Comparison of ENCODE assay signal across 8 cellular contexts in the genomic region with DNA sequence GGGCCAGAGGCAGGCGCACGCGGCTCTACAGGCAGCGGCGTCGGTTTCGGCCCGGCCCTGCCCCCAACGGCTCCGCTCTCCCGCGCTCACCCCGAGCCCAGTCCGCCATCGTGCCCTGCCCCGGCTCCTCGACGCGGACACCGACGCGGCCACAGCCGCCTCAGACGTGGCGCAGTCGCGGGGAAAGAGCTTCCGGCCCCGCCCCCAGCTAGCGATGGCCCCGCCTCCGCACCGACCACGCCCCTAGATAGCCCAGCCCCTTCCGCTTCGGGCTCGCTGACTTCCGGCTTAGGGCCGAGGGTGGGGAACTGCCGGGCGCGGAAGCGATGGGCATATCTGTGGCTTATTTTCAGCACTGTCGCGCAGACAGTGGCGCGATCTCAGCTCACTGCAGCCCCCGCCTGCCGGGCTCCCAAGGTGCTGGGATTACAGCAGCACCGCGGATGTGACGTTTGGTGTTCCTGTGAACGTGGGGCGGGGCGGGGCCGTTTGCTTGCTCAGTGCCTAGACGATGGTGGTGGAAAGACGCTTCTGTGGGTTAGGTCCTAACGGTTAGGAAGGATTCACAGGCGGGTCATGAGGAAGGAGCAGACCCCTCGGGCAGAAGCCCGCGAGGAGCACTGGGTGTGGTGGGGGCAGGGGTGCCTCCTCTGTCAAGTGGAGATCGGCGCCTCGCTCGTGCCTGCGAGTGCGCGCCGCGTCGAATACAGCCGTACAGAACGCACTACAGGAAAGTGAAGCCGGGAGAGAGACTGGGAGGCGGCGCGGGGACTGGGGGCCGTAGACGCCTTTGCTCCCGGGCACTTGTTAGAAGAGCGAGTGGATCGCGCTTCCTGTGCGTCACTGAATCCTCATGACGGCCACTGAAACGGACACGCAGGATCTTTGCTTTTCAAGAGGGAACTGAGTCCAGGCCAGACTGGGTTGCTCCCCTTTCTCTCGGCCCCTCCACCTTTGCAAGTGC. TPM values are rescaled to one million over a fixed set of nuclear protein-coding genes. Genes with fewer than 3 reads are reported as not detected.
DNase-seq lines count a peak whose midpoint lies in the region; ATAC-seq and TF ChIP-seq lines count a peak whose summit lies in the region.

Gene BET1L, minus strand, starts transcription at position 187 of the 964 bp plus-strand sequence. Its CDS starts 78 bp downstream, at position 109.
Gene RIC8A, plus strand, starts transcription at position 496 of the 964 bp plus-strand sequence. CDS start 1,147 bp downstream, outside the sequence.

- peak within 1 kb of the TSS; percentile 92 to 99 for H3K27ac ChIP-seq in liver (ENCODE audit: low read depth in 1 of 2, low read length in 2 of 2)

- H3K4me3 ChIP-seq in liver (ENCODE audit: low read depth in 1 of 3, low read length in 3 of 3) = peak within 1 kb of the TSS; percentile 84 to 93 (median 88)

- no peaks in the 10 kb centered on the region for H3K9me3 Mint-ChIP-seq in CD14-positive monocyte

- no peaks in the 10 kb centered on the region for H3K27me3 ChIP-seq in liver (ENCODE audit: control insufficient read depth in 4 of 4, insufficient read depth in 4 of 4, low read length in 3 of 4)

- intact Hi-C loops in CD14-positive monocyte (cut with micrococcal nuclease) = loop anchor here in 1 of 2 donors (1.0 to 10.0 kb wide), 4 partner anchors 29 to 297 kb away; partner anchors contain the start of genes PSMD13, RNH1 and SIRT3

- peaks cover 2 to 4% (median 4%) of the 10 kb centered on the region in 3 donors for H3K27me3 Mint-ChIP-seq in CD14-positive monocyte (ENCODE audit: low read depth in 3 of 3)

- H3K9me3 ChIP-seq in liver (ENCODE audit: control insufficient read depth in 4 of 4, low read length in 3 of 4) = no peaks in the 10 kb centered on the region

- peak; percentile 72 for ATAC-seq in GM19397 (IDR thresholded peaks at IDR 0.05; ENCODE audit: unreplicated experiment)
- peak; percentile 64 for ATAC-seq in HG03571 (IDR thresholded peaks at IDR 0.05; ENCODE audit: unreplicated experiment)

- H3K27ac Mint-ChIP-seq in CD14-positive monocyte = peak within 1 kb of the TSS; percentile 99 to 100 (median 100)

- H3K4me1 ChIP-seq in liver (ENCODE audit: control insufficient read depth in 4 of 4, insufficient read depth in 4 of 4, low read length in 3 of 4) = peaks cover 8 to 41% (median 28%) of the 10 kb centered on the region in 4 donors

- DNase-seq in CD14-positive monocyte (ENCODE audit: low spot score) (peak; percentile 99), NCI-H82 (lab: John Stamatoyannopoulos, UW) (peak; percentile 96), dermis microvascular lymphatic vessel endothelial cell (ENCODE audit: low read depth in 2 of 2) (peak; percentile 96 to 98)
- peak; percentile 95 to 96 for DNase-seq in activated CD4-positive, alpha-beta T cell treated with anti-CD3 and anti-CD28 coated beads, Interleukin-2, amount 50 U/mL, for 48 hours
- DNase-seq in stimulated activated CD4-positive, alpha-beta T cell treated with anti-CD3 and anti-CD28 coated beads, Interleukin-4, amount 100 ng/mL, for 24 hours = peak; percentile 98

- H3K4me1 Mint-ChIP-seq in CD14-positive monocyte = peaks cover 51% of the 10 kb centered on the region

- TF ChIP-seq CTCF in CD14-positive monocyte (IDR thresholded peaks at IDR 0.05) = no peak
- TF ChIP-seq CTCF in liver (IDR thresholded peaks at IDR 0.05; ENCODE audit: low read depth, low read length, missing input control) = no peak

- under 1% methylated on average over 90 of the region's 90 CpGs for WGBS in liver

- peak within 1 kb of the TSS; percentile 91 to 96 for H3K9ac ChIP-seq in liver (ENCODE audit: low read depth in 1 of 2, low read length in 2 of 2)

- peak within 1 kb of the TSS; percentile 97 to 98 for H3K4me3 Mint-ChIP-seq in CD14-positive monocyte

- H3K36me3 Mint-ChIP-seq in CD14-positive monocyte = peaks cover 55 to 63% of the 10 kb centered on the region in 2 donors

- TF ChIP-seq RAD21 in liver (IDR thresholded peaks at IDR 0.05) = no peak

- H3K36me3 ChIP-seq in liver (ENCODE audit: control insufficient read depth in 4 of 4, insufficient read depth in 3 of 4, low read depth in 1 of 4, low read length in 3 of 4) = peaks cover 5 to 48% (median 26%) of the 10 kb centered on the region in 4 donors

TF ChIP-seq in liver, 16 proteins besides CTCF, POLR2A, EP300 and RAD21:
- peak; percentile 22 for TF ChIP-seq TAF1 (conservative IDR thresholded peaks at IDR 0.05)
- TF ChIP-seq JUND (IDR thresholded peaks at IDR 0.05) = no peak
- peak; percentile 68 for TF ChIP-seq REST (IDR thresholded peaks at IDR 0.05)
- TF ChIP-seq GABPA (IDR thresholded peaks at IDR 0.05 in 1 of 2, conservative IDR thresholded peaks at IDR 0.05 in 1 of 2) = peak; percentile 87 to 96
- TF ChIP-seq FOXA2 (IDR thresholded peaks at IDR 0.05) = no peak
- TF ChIP-seq EGR1 (IDR thresholded peaks at IDR 0.05; ENCODE audit: low read depth in 2 of 2) = peak in 1 of 2 donors; percentile 65
- peak; percentile 78 for TF ChIP-seq SP1 (IDR thresholded peaks at IDR 0.05)
- TF ChIP-seq, protein P1, sequence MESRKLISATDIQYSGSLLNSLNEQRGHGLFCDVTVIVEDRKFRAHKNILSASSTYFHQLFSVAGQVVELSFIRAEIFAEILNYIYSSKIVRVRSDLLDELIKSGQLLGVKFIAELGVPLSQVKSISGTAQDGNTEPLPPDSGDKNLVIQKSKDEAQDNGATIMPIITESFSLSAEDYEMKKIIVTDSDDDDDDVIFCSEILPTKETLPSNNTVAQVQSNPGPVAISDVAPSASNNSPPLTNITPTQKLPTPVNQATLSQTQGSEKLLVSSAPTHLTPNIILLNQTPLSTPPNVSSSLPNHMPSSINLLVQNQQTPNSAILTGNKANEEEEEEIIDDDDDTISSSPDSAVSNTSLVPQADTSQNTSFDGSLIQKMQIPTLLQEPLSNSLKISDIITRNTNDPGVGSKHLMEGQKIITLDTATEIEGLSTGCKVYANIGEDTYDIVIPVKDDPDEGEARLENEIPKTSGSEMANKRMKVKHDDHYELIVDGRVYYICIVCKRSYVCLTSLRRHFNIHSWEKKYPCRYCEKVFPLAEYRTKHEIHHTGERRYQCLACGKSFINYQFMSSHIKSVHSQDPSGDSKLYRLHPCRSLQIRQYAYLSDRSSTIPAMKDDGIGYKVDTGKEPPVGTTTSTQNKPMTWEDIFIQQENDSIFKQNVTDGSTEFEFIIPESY (IDR thresholded peaks at IDR 0.05) = no peak
- peak; percentile 56 for TF ChIP-seq YY1 (IDR thresholded peaks at IDR 0.05)
- TF ChIP-seq HNF4A (conservative IDR thresholded peaks at IDR 0.05) = no peak
- no peak for TF ChIP-seq NR2F2 (IDR thresholded peaks at IDR 0.05)
- TF ChIP-seq ATF3 (IDR thresholded peaks at IDR 0.05) = no peak
- TF ChIP-seq RXRA (IDR thresholded peaks at IDR 0.05) = no peak
- TF ChIP-seq HNF4G (IDR thresholded peaks at IDR 0.05) = no peak
- no peak for TF ChIP-seq FOXA1 (IDR thresholded peaks at IDR 0.05)
- TF ChIP-seq, protein P2, sequence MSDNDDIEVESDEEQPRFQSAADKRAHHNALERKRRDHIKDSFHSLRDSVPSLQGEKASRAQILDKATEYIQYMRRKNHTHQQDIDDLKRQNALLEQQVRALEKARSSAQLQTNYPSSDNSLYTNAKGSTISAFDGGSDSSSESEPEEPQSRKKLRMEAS (IDR thresholded peaks at IDR 0.05) = no peak
TF ChIP-seq in liver: peak in this region for 6.

RNA-seq across cellular contexts. Expression of gene BET1L, which starts in this region (rescaled TPM):
- 10 to 100 TPM in 1 of 2 donors, 1 to 10 TPM in 1; 9.5 to 29.3 TPM for polyA plus RNA-seq in CD14-positive monocyte
- total RNA-seq in dermis microvascular lymphatic vessel endothelial cell = 7.4 and 14.3 TPM in 2 replicates
- total RNA-seq in liver = 10 to 100 TPM in 1 of 2 donors, 1 to 10 TPM in 1; 7.6 to 23.3 TPM
- 10 to 100 TPM; 23.5 to 32.6 TPM for polyA plus RNA-seq in liver

RNA-seq across cellular contexts. Expression of gene RIC8A, which starts in this region (rescaled TPM):
- polyA plus RNA-seq in CD14-positive monocyte (10 to 100 TPM; 51.1 to 56.5 TPM), liver (10 to 100 TPM; 12.5 to 32.4 TPM)
- total RNA-seq in dermis microvascular lymphatic vessel endothelial cell (119 and 126 TPM in 2 replicates), liver (10 to 100 TPM; 36.7 to 49.6 TPM)

Comparison
In these comparisons a context has a peak if more than half of its experiments do, and no peak if none do; other contexts are left out.
1. Peak in every context shown above with its lines: DNase-seq, ATAC-seq, H3K4me3 ChIP-seq and H3K27ac ChIP-seq.